Comparison of ENCODE assay signal across 8 cellular contexts in the genomic region with DNA sequence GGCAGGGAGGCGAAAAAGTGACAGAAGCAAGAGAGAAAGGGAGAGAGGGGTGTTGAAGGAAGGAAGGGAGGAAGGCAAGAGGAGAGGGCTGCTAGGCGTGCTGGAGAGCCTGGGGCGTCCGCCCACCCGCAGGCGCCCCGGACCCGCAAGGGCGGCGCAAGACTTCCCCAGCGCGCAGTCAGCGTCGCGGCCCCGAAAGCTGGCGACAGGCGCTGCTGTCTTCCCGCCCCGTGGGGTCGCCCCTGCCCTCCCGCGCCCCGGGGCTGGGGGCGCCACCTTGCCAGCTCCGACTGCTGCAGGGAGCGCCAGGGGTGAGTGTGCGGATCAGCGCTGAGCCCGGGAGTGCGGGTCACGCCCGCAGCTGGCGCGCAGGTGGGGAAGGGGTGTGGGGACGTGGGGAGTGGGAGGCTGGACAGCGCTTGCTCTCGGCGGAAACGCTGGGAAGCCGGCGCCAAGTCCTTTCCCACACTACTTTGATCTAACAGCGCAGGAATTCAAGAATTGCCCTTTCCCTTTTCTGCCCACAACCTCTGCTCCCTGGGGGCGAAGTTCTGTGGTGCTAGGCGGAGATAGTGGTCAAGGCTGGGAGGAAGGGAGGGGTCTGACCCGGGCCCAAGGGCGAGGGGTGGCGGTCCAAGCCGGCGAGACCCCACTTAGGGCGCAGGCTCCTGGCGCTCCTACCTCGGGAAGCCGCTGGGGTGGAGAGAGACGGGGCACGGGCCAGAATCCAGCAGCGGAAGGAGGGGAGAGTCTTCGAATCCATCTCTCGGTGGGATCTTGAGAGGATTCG. TPM values are rescaled to one million over a fixed set of nuclear protein-coding genes. Genes with fewer than 3 reads are reported as not detected.
A peak's percentile ranks its signal among the peaks of the same experiment; 100 is the strongest.
DNase-seq lines count a peak whose midpoint lies in the region; ATAC-seq and TF ChIP-seq lines count a peak whose summit lies in the region.

A gene (plus strand): TSS at position 175 of the 790 bp plus-strand sequence.

- peaks cover 26% of the 10 kb centered on the region for H3K4me1 Mint-ChIP-seq in activated naive CD8-positive, alpha-beta T cell treated with anti-CD3 and anti-CD28 coated beads for 36 hours

- CTCF ChIA-PET in SK-N-SH (lab: Yijun Ruan, JAX) = no interaction called here

- DNase-seq in SK-N-SH (peak; percentile 19), smooth muscle cell (lab: John Stamatoyannopoulos, UW; ENCODE audit: unreplicated experiment) (no peak), GM19238 (ENCODE audit: insufficient read length, low spot score) (no peak), medulla oblongata (ENCODE audit: extremely low spot score) (no peak)
- DNase-seq in activated naive CD8-positive, alpha-beta T cell treated with anti-CD3 and anti-CD28 coated beads for 36 hours = peak; percentile 9

- TF ChIP-seq EP300 in SK-N-SH (IDR thresholded peaks at IDR 0.05; ENCODE audit: borderline replicate concordance in 1 of 2, low read depth in 1 of 2, low read length in 1 of 2) = no peak

- H3K36me3 ChIP-seq in SK-N-SH (replicated peaks in 1 of 2; ENCODE audit: control insufficient read depth in 1 of 2, insufficient read depth in 2 of 2, low read length in 1 of 2) = no peaks in the 10 kb centered on the region
- H3K36me3 ChIP-seq in iPS-15b (ENCODE audit: control insufficient read depth, insufficient read depth, low read length) = no peaks in the 10 kb centered on the region
- no peaks in the 10 kb centered on the region for H3K36me3 ChIP-seq in smooth muscle cell (ENCODE audit: low read depth)

- TF ChIP-seq CTCF in SK-N-SH (IDR thresholded peaks at IDR 0.05) = no peak
- TF ChIP-seq CTCF in smooth muscle cell (IDR thresholded peaks at IDR 0.05; ENCODE audit: borderline replicate concordance, insufficient read depth, poor library complexity, severe bottlenecking) = no peak

- POLR2A ChIA-PET in SK-N-SH (lab: Yijun Ruan, JAX) = no interaction called here

- no peak within 1 kb of the TSS for H3K27ac Mint-ChIP-seq in activated naive CD8-positive, alpha-beta T cell treated with anti-CD3 and anti-CD28 coated beads for 36 hours

- H3K4me3 Mint-ChIP-seq in activated naive CD8-positive, alpha-beta T cell treated with anti-CD3 and anti-CD28 coated beads for 36 hours = peak within 1 kb of the TSS; percentile 79

- H3K79me2 ChIP-seq in SK-N-SH (ENCODE audit: insufficient read depth) (no peaks in the 10 kb centered on the region), smooth muscle cell (ENCODE audit: low read depth) (no peaks in the 10 kb centered on the region)

- no peaks in the 10 kb centered on the region for H4K20me1 ChIP-seq in SK-N-SH (ENCODE audit: insufficient read depth)
- no peaks in the 10 kb centered on the region for H4K20me1 ChIP-seq in smooth muscle cell (ENCODE audit: low read depth)

- H2AFZ ChIP-seq in SK-N-SH (ENCODE audit: low read depth) = no peak within 1 kb of the TSS
- peak within 1 kb of the TSS; percentile 73 for H2AFZ ChIP-seq in smooth muscle cell (ENCODE audit: low read depth)

- H3F3A ChIP-seq in SK-N-SH (replicated peaks; ENCODE audit: insufficient read depth) (no peaks in the 10 kb centered on the region), smooth muscle cell (ENCODE audit: low read depth) (no peaks in the 10 kb centered on the region)

- H3K27me3 ChIP-seq in SK-N-SH (ENCODE audit: insufficient read depth) = peaks cover 31% of the 10 kb centered on the region
- H3K27me3 ChIP-seq in iPS-15b (ENCODE audit: control insufficient read depth, insufficient read depth, low read length) = peaks cover 37% of the 10 kb centered on the region
- H3K27me3 ChIP-seq in smooth muscle cell (ENCODE audit: low read depth) = peaks cover 51% of the 10 kb centered on the region

- no peak within 1 kb of the TSS for H3K27ac ChIP-seq in SK-N-SH (ENCODE audit: low read depth in 2 of 2, low read length in 1 of 2)
- H3K27ac ChIP-seq in smooth muscle cell (ENCODE audit: low read depth) = no peak within 1 kb of the TSS

- TF ChIP-seq RAD21 in SK-N-SH (IDR thresholded peaks at IDR 0.05; ENCODE audit: low read length) = no peak

- no peak for ATAC-seq in SK-N-SH treated with all-trans-retinoic acid at 6 μM for 48 hours
- no peak for ATAC-seq in GM18505 (IDR thresholded peaks at IDR 0.05; ENCODE audit: unreplicated experiment)

- no peaks in the 10 kb centered on the region for H3K9me3 Mint-ChIP-seq in activated naive CD8-positive, alpha-beta T cell treated with anti-CD3 and anti-CD28 coated beads for 36 hours

- no peaks in the 10 kb centered on the region for H3K9me2 ChIP-seq in SK-N-SH

- WGBS in SK-N-SH (ENCODE audit: low lambda C conversion rate) = 3% methylated on average over 30 of the region's 60 CpGs
- WGBS in smooth muscle cell (ENCODE audit: low lambda C conversion rate) = 1% methylated on average over 51 of the region's 60 CpGs

- H3K9me3 ChIP-seq in SK-N-SH (no peaks in the 10 kb centered on the region), iPS-15b (ENCODE audit: control insufficient read depth, insufficient read depth, low read length) (no peaks in the 10 kb centered on the region), smooth muscle cell (replicated peaks; ENCODE audit: low read depth) (no peaks in the 10 kb centered on the region)

- no peak within 1 kb of the TSS for H3K9ac ChIP-seq in SK-N-SH
- peak within 1 kb of the TSS; percentile 58 for H3K9ac ChIP-seq in iPS-15b (ENCODE audit: low read depth, low read length)
- no peak within 1 kb of the TSS for H3K9ac ChIP-seq in smooth muscle cell (ENCODE audit: low read depth)

- H3K27me3 Mint-ChIP-seq in activated naive CD8-positive, alpha-beta T cell treated with anti-CD3 and anti-CD28 coated beads for 36 hours = peaks cover 79% of the 10 kb centered on the region

- TF ChIP-seq POLR2A in GM18505 (IDR thresholded peaks at IDR 0.05; ENCODE audit: borderline replicate concordance, extremely low read depth, insufficient read depth, insufficient read length) = no peak

- H3K4me2 ChIP-seq in SK-N-SH (peak within 1 kb of the TSS; percentile 57; the same call in 1 of the 2 replicates), smooth muscle cell (peak within 1 kb of the TSS; percentile 94)

- no peaks in the 10 kb centered on the region; a peak in 1 of 4 replicates for H3K4me1 ChIP-seq in SK-N-SH (ENCODE audit: control insufficient read depth in 1 of 2, insufficient read depth in 2 of 2, low read depth in 1 of 2, low read length in 1 of 2)
- H3K4me1 ChIP-seq in iPS-15b (ENCODE audit: control insufficient read depth, insufficient read depth, low read length) = peaks cover 1% of the 10 kb centered on the region
- no peaks in the 10 kb centered on the region for H3K4me1 ChIP-seq in smooth muscle cell (ENCODE audit: low read depth)

- H3K4me3 ChIP-seq in SK-N-SH (ENCODE audit: low read depth in 2 of 2, low read length in 1 of 2) (no peak within 1 kb of the TSS; a peak in 2 of 4 replicates), iPS-15b (ENCODE audit: low read depth, low read length) (peak within 1 kb of the TSS; percentile 83), smooth muscle cell (peak within 1 kb of the TSS; percentile 51)

- H3K36me3 Mint-ChIP-seq in activated naive CD8-positive, alpha-beta T cell treated with anti-CD3 and anti-CD28 coated beads for 36 hours = no peaks in the 10 kb centered on the region

TF ChIP-seq in SK-N-SH, 30 proteins besides CTCF, POLR2A, EP300 and RAD21 (continues in another document):
- TF ChIP-seq ELF1 (IDR thresholded peaks at IDR 0.05) (no peak), TEAD4 (IDR thresholded peaks at IDR 0.05; ENCODE audit: borderline replicate concordance, insufficient read depth) (no peak), EZH2phosphoT487 (IDR thresholded peaks at IDR 0.05; ENCODE audit: borderline replicate concordance, low read depth) (no peak), GABPA (IDR thresholded peaks at IDR 0.05; ENCODE audit: low read depth) (no peak), TAF1 (IDR thresholded peaks at IDR 0.05; ENCODE audit: borderline replicate concordance, low read depth, low read length) (no peak)
- TF ChIP-seq, protein P1, sequence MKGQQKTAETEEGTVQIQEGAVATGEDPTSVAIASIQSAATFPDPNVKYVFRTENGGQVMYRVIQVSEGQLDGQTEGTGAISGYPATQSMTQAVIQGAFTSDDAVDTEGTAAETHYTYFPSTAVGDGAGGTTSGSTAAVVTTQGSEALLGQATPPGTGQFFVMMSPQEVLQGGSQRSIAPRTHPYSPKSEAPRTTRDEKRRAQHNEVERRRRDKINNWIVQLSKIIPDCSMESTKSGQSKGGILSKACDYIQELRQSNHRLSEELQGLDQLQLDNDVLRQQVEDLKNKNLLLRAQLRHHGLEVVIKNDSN (IDR thresholded peaks at IDR 0.05; ENCODE audit: borderline replicate concordance, low read depth) = no peak

TF ChIP-seq in SK-N-SH treated with all-trans-retinoic acid at 6 μM for 48 hours, 23 proteins besides CTCF, POLR2A, EP300 and RAD21 (continues in another document):
- TF ChIP-seq, protein P2, sequence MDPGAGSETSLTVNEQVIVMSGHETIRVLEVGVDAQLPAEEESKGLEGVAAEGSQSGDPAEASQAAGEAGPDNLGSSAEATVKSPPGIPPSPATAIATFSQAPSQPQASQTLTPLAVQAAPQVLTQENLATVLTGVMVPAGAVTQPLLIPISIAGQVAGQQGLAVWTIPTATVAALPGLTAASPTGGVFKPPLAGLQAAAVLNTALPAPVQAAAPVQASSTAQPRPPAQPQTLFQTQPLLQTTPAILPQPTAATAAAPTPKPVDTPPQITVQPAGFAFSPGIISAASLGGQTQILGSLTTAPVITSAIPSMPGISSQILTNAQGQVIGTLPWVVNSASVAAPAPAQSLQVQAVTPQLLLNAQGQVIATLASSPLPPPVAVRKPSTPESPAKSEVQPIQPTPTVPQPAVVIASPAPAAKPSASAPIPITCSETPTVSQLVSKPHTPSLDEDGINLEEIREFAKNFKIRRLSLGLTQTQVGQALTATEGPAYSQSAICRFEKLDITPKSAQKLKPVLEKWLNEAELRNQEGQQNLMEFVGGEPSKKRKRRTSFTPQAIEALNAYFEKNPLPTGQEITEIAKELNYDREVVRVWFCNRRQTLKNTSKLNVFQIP (CRISPR knock-in tag; IDR thresholded peaks at IDR 0.05; ENCODE audit: borderline replicate concordance, low read depth) = no peak
- TF ChIP-seq RARB (CRISPR knock-in tag; IDR thresholded peaks at IDR 0.05) (no peak), SNAI2 (CRISPR knock-in tag; IDR thresholded peaks at IDR 0.05) (no peak), ARNTL (CRISPR knock-in tag; IDR thresholded peaks at IDR 0.05; ENCODE audit: borderline replicate concordance, low read depth) (no peak), ZNF565 (CRISPR knock-in tag; conservative IDR thresholded peaks at IDR 0.05; ENCODE audit: low read depth) (no peak), BACH2 (CRISPR knock-in tag; IDR thresholded peaks at IDR 0.05; ENCODE audit: borderline replicate concordance) (no peak), CSDC2 (CRISPR knock-in tag; IDR thresholded peaks at IDR 0.05) (no peak), ZNF8 (CRISPR knock-in tag; IDR thresholded peaks at IDR 0.05) (no peak), ESRRG (CRISPR knock-in tag; IDR thresholded peaks at IDR 0.05) (no peak), ZFP3 (CRISPR knock-in tag; IDR thresholded peaks at IDR 0.05) (no peak)

RNA-seq across cellular contexts. Expression of the gene that starts here (rescaled TPM):
- polyA plus RNA-seq in SK-N-SH (2012; rRNA removed) (not detected in 2 replicates), smooth muscle cell (not detected in 2 replicates)
- not detected in 2 replicates for polyA plus RNA-seq in SK-N-SH (2012; cell fraction: cytosol; rRNA removed)
- polyA plus RNA-seq in SK-N-SH (2012; cell fraction: nucleus; rRNA removed) = not detected in 2 replicates
- total RNA-seq in activated naive CD8-positive, alpha-beta T cell treated with anti-CD3 and anti-CD28 coated beads for 36 hours = not detected
- total RNA-seq in smooth muscle cell = 0.45 TPM in 1 of 2 replicates, not detected in the other

Comparison
In these comparisons a context has a peak if more than half of its experiments do, and no peak if none do; other contexts are left out.
1. Peak in DNase-seq and H3K4me2 ChIP-seq in SK-N-SH; RNA of the gene not detected or under 1 TPM.
2. Peak in DNase-seq in activated naive CD8-positive, alpha-beta T cell treated with anti-CD3 and anti-CD28 coated beads for 36 hours; RNA of the gene not detected or under 1 TPM.
3. H3K4me3 ChIP-seq: peak in iPS-15b (single experiment) and smooth muscle cell (single experiment); none in SK-N-SH (0 of 2).